In genomic region chrX:132887569-132887968, GRCh38 we compare ENCODE assay signal across 25 cellular contexts.
"Had no signal": no experiment of that assay in that cellular context is flagged by ENCODE, and none has a peak within 500 bp of the region (broad histone marks: within the 10 kb centered on the region; RNA-seq: fewer than 3 reads in every experiment).

No MANE protein-coding gene starts in this region.

- H3K9me3 ChIP-seq: neutrophil, psoas muscle, right lobe of liver, testis, transverse colon, upper lobe of right lung, uterus had no signal

- H3K4me1 ChIP-seq: parathyroid adenoma, psoas muscle, right lobe of liver, sigmoid colon, stomach, testis, tibial artery, transverse colon, upper lobe of right lung, uterus had no signal

- H3K36me3 ChIP-seq: neutrophil, right lobe of liver, sigmoid colon, stomach, tibial artery, transverse colon, upper lobe of right lung, uterus had no signal

- H3K4me3 ChIP-seq: psoas muscle, right lobe of liver, sigmoid colon, stomach, testis, tibial artery, transverse colon, upper lobe of right lung, uterus had no signal

- DNase-seq: naive thymus-derived CD8-positive, alpha-beta T cell; nephron progenitor cell; nucleus accumbens; posterior cingulate gyrus; psoas muscle; right cardiac atrium; right lobe of liver; sigmoid colon; small intestine; stimulated activated CD4-positive, alpha-beta T cell treated with anti-CD3 and anti-CD28 coated beads, Interleukin-15, amount 100 ng/mL, for 24 hours; stimulated activated CD4-positive, alpha-beta T cell treated with anti-CD3 and anti-CD28 coated beads, Interleukin-2, amount 100 ng/mL, for 24 hours; stimulated activated CD4-positive, alpha-beta T cell treated with anti-CD3 and anti-CD28 coated beads, Interleukin-2, amount 100 ng/mL, for 48 hours; stimulated activated CD4-positive, alpha-beta T cell treated with anti-CD3 and anti-CD28 coated beads, Interleukin-4, amount 100 ng/mL, for 24 hours; stimulated activated naive B cell treated with anti-CD40 and anti-IgM and Interleukin-4, amounts not matched to agents 10 μg/mL and 1 μg/mL and 100 μg/mL, for 72 hours; stimulated activated naive CD4-positive, alpha-beta T cell treated with Interleukin-2 at 50 U/mL for 16 hours; stomach; testis; tibial artery; transverse colon; upper lobe of right lung; uterus had no signal

- H3K27ac ChIP-seq: neutrophil, parathyroid adenoma, psoas muscle, right lobe of liver, sigmoid colon, stomach, testis, tibial artery, transverse colon, upper lobe of right lung, uterus had no signal

- H3K27me3 ChIP-seq: neutrophil, right lobe of liver, sigmoid colon, stomach, testis, tibial artery, transverse colon, upper lobe of right lung, uterus had no signal

- ATAC-seq: naive thymus-derived CD8-positive, alpha-beta T cell; natural killer cell treated with Interleukin-12 subunit alpha and Interleukin-12 subunit beta and Interleukin-15 and Interleukin-18, amount 100 ng/mL, for 72 hours; psoas muscle; right cardiac atrium; right lobe of liver; stimulated activated effector memory CD8-positive, alpha-beta T cell treated with anti-CD3 and anti-CD28 coated beads, Interleukin-12 subunit alpha, Interleukin-12 subunit beta, amount 100 ng/mL, for 72 hours; stimulated activated naive B cell treated with anti-CD40 and anti-IgM and Interleukin-4, amounts not matched to agents 10 μg/mL and 1 μg/mL and 100 μg/mL, for 72 hours; upper lobe of right lung had no signal

- FAIRE-seq: small intestine had no signal
